Comparison of ENCODE assay signal across 11 cellular contexts in the genomic region with DNA sequence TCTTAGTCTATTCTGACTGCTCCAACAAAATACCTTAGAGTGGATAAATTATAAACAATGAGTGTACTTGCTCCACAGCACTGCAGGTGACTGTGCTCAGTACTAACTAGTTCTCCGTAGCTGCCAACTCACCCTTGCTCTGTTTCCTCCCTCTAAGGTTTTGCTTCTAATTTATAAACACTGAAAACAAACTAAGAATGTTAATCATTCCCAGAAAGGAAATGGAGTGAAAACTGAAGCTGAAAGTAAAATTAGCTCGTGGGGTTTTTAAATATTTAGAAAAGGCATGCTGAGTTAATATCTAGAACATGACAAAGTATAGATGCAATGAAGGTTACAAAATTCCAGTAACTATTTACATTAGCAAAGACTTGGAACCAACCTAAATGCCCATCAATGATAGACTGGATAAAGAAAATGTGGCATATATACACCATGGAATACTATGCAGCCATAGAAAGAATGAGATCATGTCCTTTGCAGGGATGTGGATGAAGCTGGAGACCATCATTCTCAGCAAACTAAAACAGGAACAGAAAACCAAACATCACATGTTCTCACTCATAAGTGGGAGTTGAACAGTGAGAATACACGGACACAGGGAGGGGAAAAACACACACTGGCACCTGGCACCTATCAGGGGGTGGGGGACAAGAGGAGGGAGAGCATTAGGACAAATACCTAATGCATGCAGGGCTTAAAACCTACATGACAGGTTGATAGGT. TPM values are rescaled to one million over a fixed set of nuclear protein-coding genes. Genes with fewer than 3 reads are reported as not detected.
DNase-seq lines count a peak whose midpoint lies in the region; ATAC-seq and TF ChIP-seq lines count a peak whose summit lies in the region.
"Not testable (repeated sequence)": the region's sequence is repeated elsewhere in the genome, so short reads cannot be mapped to it uniquely, and the experiment has no call there.
"Had no signal": no experiment of that assay in that cellular context is flagged by ENCODE, and none has a peak within 500 bp of the region (broad histone marks: within the 10 kb centered on the region; RNA-seq: fewer than 3 reads in every experiment).

No MANE protein-coding gene starts in this region.

- peak; percentile 90 for ATAC-seq in GM18909 (IDR thresholded peaks at IDR 0.05; ENCODE audit: poor library complexity, unreplicated experiment)
- peak; percentile 94 for ATAC-seq in GM21447 (IDR thresholded peaks at IDR 0.05; ENCODE audit: unreplicated experiment)
- ATAC-seq in HG02884 (IDR thresholded peaks at IDR 0.05; ENCODE audit: unreplicated experiment): peak; percentile 76
- peak; percentile 94 for ATAC-seq in HG03354 (IDR thresholded peaks at IDR 0.05; ENCODE audit: poor library complexity, severe bottlenecking, unreplicated experiment)
- peak; percentile 96 to 98 for ATAC-seq in activated CD4-positive, CD25-positive, alpha-beta regulatory T cell treated with anti-CD3 and anti-CD28 coated beads, Interleukin-2, amount 50 U/mL, for 24 hours
- peak; percentile 91 to 98 for ATAC-seq in activated naive CD4-positive, alpha-beta T cell treated with anti-CD3 and anti-CD28 coated beads, Interleukin-2, amount 50 U/mL, for 72 hours

- peaks cover 6 to 17% of the 10 kb centered on the region in 2 donors for H3K9me3 Mint-ChIP-seq in activated naive CD4-positive, alpha-beta T cell treated with anti-CD3 and anti-CD28 coated beads, Interleukin-2, amount 50 U/mL, for 72 hours

- TF ChIP-seq CTCF in GM06990 (IDR thresholded peaks at IDR 0.05; ENCODE audit: insufficient read depth, low read length, poor library complexity, severe bottlenecking): not testable (repeated sequence)

- not testable (repeated sequence) for H3K4me3 ChIP-seq in GM06990 (replicated peaks; ENCODE audit: low read depth, low read length)

- H3K27ac Mint-ChIP-seq in activated naive CD4-positive, alpha-beta T cell treated with anti-CD3 and anti-CD28 coated beads, Interleukin-2, amount 50 U/mL, for 72 hours: peak overlapping the region; percentile 14 to 78

- peaks cover 0 to 27% of the 10 kb centered on the region in 2 donors for H3K36me3 Mint-ChIP-seq in activated naive CD4-positive, alpha-beta T cell treated with anti-CD3 and anti-CD28 coated beads, Interleukin-2, amount 50 U/mL, for 72 hours

- not testable (repeated sequence) for H3K27me3 ChIP-seq in GM06990 (replicated peaks; ENCODE audit: control insufficient read depth, insufficient read depth, low read length)

- DNase-seq in GM06990 (ENCODE audit: extremely low read depth, insufficient read length): peak; percentile 15
- not testable (repeated sequence) for DNase-seq in activated naive CD4-positive, alpha-beta T cell treated with anti-CD3 and anti-CD28 coated beads, Interleukin-2, amount 50 U/mL, for 72 hours (ENCODE audit: low spot score in 2 of 2)
- DNase-seq in stimulated activated CD4-positive, alpha-beta T cell treated with anti-CD3 and anti-CD28 coated beads, Interleukin-1b, Interleukin-23, amount 100 ng/mL, for 48 hours: peak; percentile 59

- H3K36me3 ChIP-seq in GM06990 (ENCODE audit: control insufficient read depth, insufficient read depth, low read length): not testable (repeated sequence)

RNA-seq across cellular contexts. Expression of gene GBP5, which starts 27.2 kb away (rescaled TPM):
- 100 to 1,000 TPM in 1 of 2 donors, 10 to 100 TPM in 1; 86.8 to 151 TPM for total RNA-seq in activated naive CD4-positive, alpha-beta T cell treated with anti-CD3 and anti-CD28 coated beads, Interleukin-2, amount 50 U/mL, for 72 hours
- total RNA-seq: Caco-2, MCF 10A, PC-3 had no signal
